Comparison of ENCODE assay signal across 24 cellular contexts in genomic region chr11:29022676-29023075, GRCh38.
DNase-seq lines count a peak whose midpoint lies in the region; ATAC-seq, FAIRE-seq and TF ChIP-seq lines count a peak whose summit lies in the region.
"Had no signal": no experiment of that assay in that cellular context is flagged by ENCODE, and none has a peak within 500 bp of the region (broad histone marks: within the 10 kb centered on the region; RNA-seq: fewer than 3 reads in every experiment).

No MANE protein-coding gene starts in this region.

- no peaks in the 10 kb centered on the region for H3K79me2 ChIP-seq in astrocyte (ENCODE audit: insufficient read depth, low read length)

- peaks cover 10% of the 10 kb centered on the region for H3K4me1 ChIP-seq in astrocyte (ENCODE audit: insufficient read depth, low read length)
- H3K4me1 ChIP-seq: BLaER1, Caco-2, HAP-1 had no signal

- peaks cover 1% of the 10 kb centered on the region for H3K27me3 Mint-ChIP-seq in HFFc6 (ENCODE audit: insufficient read depth)
- H3K27me3 Mint-ChIP-seq in astrocyte (ENCODE audit: low read depth, unreplicated experiment) = no peaks in the 10 kb centered on the region
- H3K27me3 Mint-ChIP-seq: CD4-positive, alpha-beta memory T cell had no signal

- H3K4me2 ChIP-seq in astrocyte (ENCODE audit: low read length) = no peak overlapping the region
- H3K4me2 ChIP-seq: A549, BLaER1 had no signal

- H3K27me3 ChIP-seq in astrocyte (ENCODE audit: insufficient read depth, low read length) = no peaks in the 10 kb centered on the region
- H3K27me3 ChIP-seq: BLaER1 had no signal

- H3K4me3 Mint-ChIP-seq in HFFc6 = peak overlapping the region; percentile 51; the same call in 1 of the 2 replicates
- no peak overlapping the region for H3K4me3 Mint-ChIP-seq in astrocyte (ENCODE audit: unreplicated experiment)
- H3K4me3 Mint-ChIP-seq: CD4-positive, alpha-beta memory T cell had no signal

- H3K4me3 ChIP-seq in astrocyte (ENCODE audit: insufficient read depth, low read depth, low read length) (no peak overlapping the region), fibroblast of the aortic adventitia (ENCODE audit: low read depth, low read length) (no peak overlapping the region)
- H3K4me3 ChIP-seq: A549, BLaER1, HAP-1 had no signal

- H3K36me3 Mint-ChIP-seq in HFFc6 (ENCODE audit: low read depth) (peaks cover 8% of the 10 kb centered on the region), astrocyte (ENCODE audit: low read depth, unreplicated experiment) (peaks cover 3% of the 10 kb centered on the region)
- H3K36me3 Mint-ChIP-seq: CD4-positive, alpha-beta memory T cell had no signal

- H3K4me1 Mint-ChIP-seq in HFFc6 (ENCODE audit: low read depth) (peaks cover 99% of the 10 kb centered on the region), astrocyte (ENCODE audit: low read depth, unreplicated experiment) (peaks cover 25% of the 10 kb centered on the region)
- H3K4me1 Mint-ChIP-seq: CD4-positive, alpha-beta memory T cell had no signal

- no peak for TF ChIP-seq CTCF in HFFc6 (IDR thresholded peaks at IDR 0.05)
- no peak for TF ChIP-seq CTCF in astrocyte (IDR thresholded peaks at IDR 0.05; ENCODE audit: insufficient read depth, low read depth, low read length)
- no peak for TF ChIP-seq CTCF in fibroblast of the aortic adventitia (IDR thresholded peaks at IDR 0.05; ENCODE audit: insufficient read depth, low read length)

- no peaks in the 10 kb centered on the region for H4K20me1 ChIP-seq in astrocyte (ENCODE audit: insufficient read depth, low read length)
- H4K20me1 ChIP-seq: BLaER1 had no signal

- H3K9me3 Mint-ChIP-seq in HFFc6 (no peaks in the 10 kb centered on the region; the same call in 1 of the 2 replicates), astrocyte (ENCODE audit: unreplicated experiment) (peaks cover 1% of the 10 kb centered on the region)

- ATAC-seq in GM18505 (IDR thresholded peaks at IDR 0.05; ENCODE audit: unreplicated experiment) = no peak
- ATAC-seq in HG03442 (IDR thresholded peaks at IDR 0.05; ENCODE audit: unreplicated experiment) = no peak
- ATAC-seq: A549 had no signal

- H3K27ac Mint-ChIP-seq in HFFc6 (peak overlapping the region; percentile 87), astrocyte (ENCODE audit: unreplicated experiment) (no peak overlapping the region)
- H3K27ac Mint-ChIP-seq: CD4-positive, alpha-beta memory T cell had no signal

- FAIRE-seq in astrocyte (lab: Jason Lieb, UNC) = peak; percentile 5
- FAIRE-seq: A549 had no signal

- no peak overlapping the region for H3K27ac ChIP-seq in astrocyte (ENCODE audit: low read depth, low read length)
- H3K27ac ChIP-seq: A549, BLaER1 had no signal

- no peak for TF ChIP-seq POLR2A in GM18505 (IDR thresholded peaks at IDR 0.05; ENCODE audit: borderline replicate concordance, extremely low read depth, insufficient read depth, insufficient read length)

- H3K36me3 ChIP-seq in astrocyte (ENCODE audit: insufficient read depth, low read length) = no peaks in the 10 kb centered on the region
- H3K36me3 ChIP-seq: BLaER1, HAP-1 had no signal

- no peak overlapping the region for H2AFZ ChIP-seq in astrocyte (ENCODE audit: low read depth, low read length)

- no peaks in the 10 kb centered on the region for H3K9me3 ChIP-seq in astrocyte (ENCODE audit: insufficient read depth, low read depth, low read length)
- H3K9me3 ChIP-seq: BLaER1, Caco-2, HAP-1 had no signal

- DNase-seq in EH (ENCODE audit: low read depth) (peak; percentile 28), HFFc6 (no peak), astrocyte (ENCODE audit: low read depth) (peak; percentile 36), fibroblast of the aortic adventitia (ENCODE audit: low read depth) (peak; percentile 22), AML-193 (lab: John Stamatoyannopoulos, UW) (no peak), HK-2 (ENCODE audit: unreplicated experiment) (no peak)
- DNase-seq: Caco-2; CD4-positive, alpha-beta memory T cell; DND-41; GDM1; Karpas-422; NCI-H1417; NCI-H1694 treated with DMSO at 0.1 percent for 48 hours; NCI-H2081 treated with DMSO at 0.1 percent for 48 hours; NCI-H446 treated with DMSO at 0.1 percent for 48 hours; NCI-H526 treated with DMSO at 0.1 percent for 48 hours; OCI-M1; Right ventricle myocardium superior; T-helper 1 cell had no signal

- H3K9ac ChIP-seq in astrocyte (ENCODE audit: low read length) = no peak overlapping the region
- H3K9ac ChIP-seq: BLaER1 had no signal

Comparison
In these comparisons a context has a peak if more than half of its experiments do, and no peak if none do; other contexts are left out.
1. DNase-seq: peak in EH (single experiment), astrocyte (single experiment) and fibroblast of the aortic adventitia (single experiment); none in HFFc6 (single experiment), AML-193 (0 of 2) and HK-2 (single experiment).